ENCODE assay signal across 8 cellular contexts in the genomic region with DNA sequence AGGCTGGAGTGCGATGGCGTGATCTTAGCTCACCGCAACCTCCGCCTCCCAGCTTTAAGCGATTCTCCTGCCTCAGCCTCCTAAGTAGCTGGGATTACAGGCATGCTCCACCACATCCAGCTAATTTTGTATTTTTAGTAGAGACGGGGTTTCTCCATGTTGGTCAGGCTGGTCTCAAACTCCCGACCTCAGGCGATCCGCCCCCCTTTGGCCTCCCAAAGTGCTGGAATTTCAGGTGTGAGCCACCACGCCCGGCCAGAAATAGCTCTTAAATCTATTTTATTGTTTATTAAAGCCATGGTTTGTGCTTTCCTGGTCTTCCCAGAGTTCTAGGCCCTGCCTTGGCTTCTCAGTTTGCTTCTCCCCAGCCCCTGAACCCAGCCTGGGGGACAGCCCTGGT. TPM values are rescaled to one million over a fixed set of nuclear protein-coding genes. Genes with fewer than 3 reads are reported as not detected.
DNase-seq lines count a peak whose midpoint lies in the region; ATAC-seq lines count a peak whose summit lies in the region.
"Not testable (repeated sequence)": the region's sequence is repeated elsewhere in the genome, so short reads cannot be mapped to it uniquely, and the experiment has no call there.

No MANE protein-coding gene starts in this region.

- ATAC-seq in CD4-positive, CD25-positive, alpha-beta regulatory T cell (ENCODE audit: low read depth in 2 of 2); T-cell (replicated peaks in 1 of 4); activated CD8-positive, alpha-beta T cell treated with anti-CD3 and anti-CD28 coated beads, Interleukin-2, amount 10 ng/mL, durations not matched to agents 7 days and 5 days; Right ventricle myocardium superior (ENCODE audit: poor library complexity); natural killer cell treated with Interleukin-12 subunit alpha and Interleukin-12 subunit beta and Interleukin-15 and Interleukin-18, amount 100 ng/mL, for 72 hours; stimulated activated naive CD8-positive, alpha-beta T cell treated with anti-CD3 and anti-CD28 coated beads, Interleukin-15, amount 100 ng/mL, for 72 hours: not testable (repeated sequence)

- H3K27ac Mint-ChIP-seq in CD4-positive, CD25-positive, alpha-beta regulatory T cell: peak overlapping the region; percentile 93 to 98 (median 98)
- H3K27ac Mint-ChIP-seq in IgD-negative memory B cell (peak overlapping the region in 2 of 3 donors; percentile 75 to 86), T-cell (peak overlapping the region; percentile 97 to 98)
- peak overlapping the region; percentile 94 for H3K27ac Mint-ChIP-seq in activated CD8-positive, alpha-beta T cell treated with anti-CD3 and anti-CD28 coated beads, Interleukin-2, amount 10 ng/mL, durations not matched to agents 7 days and 5 days
- H3K27ac Mint-ChIP-seq in activated naive CD8-positive, alpha-beta T cell: peak overlapping the region; percentile 77
- H3K27ac Mint-ChIP-seq in natural killer cell treated with Interleukin-12 subunit alpha and Interleukin-12 subunit beta and Interleukin-15 and Interleukin-18, amount 100 ng/mL, for 72 hours: peak overlapping the region; percentile 80 to 91
- H3K27ac Mint-ChIP-seq in stimulated activated naive CD8-positive, alpha-beta T cell treated with anti-CD3 and anti-CD28 coated beads, Interleukin-15, amount 100 ng/mL, for 72 hours: peak overlapping the region; percentile 73 to 99

- H3K27me3 ChIP-seq in CD4-positive, CD25-positive, alpha-beta regulatory T cell (ENCODE audit: control insufficient read depth, insufficient read depth, low read length): not testable (repeated sequence)

- H3K27ac ChIP-seq in CD4-positive, CD25-positive, alpha-beta regulatory T cell (ENCODE audit: insufficient read depth, low read length, poor library complexity, severe bottlenecking): peak overlapping the region; percentile 55

- not testable (repeated sequence) for H3K36me3 Mint-ChIP-seq in CD4-positive, CD25-positive, alpha-beta regulatory T cell; IgD-negative memory B cell; T-cell; activated CD8-positive, alpha-beta T cell treated with anti-CD3 and anti-CD28 coated beads, Interleukin-2, amount 10 ng/mL, durations not matched to agents 7 days and 5 days (ENCODE audit: low read depth); activated naive CD8-positive, alpha-beta T cell; natural killer cell treated with Interleukin-12 subunit alpha and Interleukin-12 subunit beta and Interleukin-15 and Interleukin-18, amount 100 ng/mL, for 72 hours

- H3K9me3 ChIP-seq in CD4-positive, CD25-positive, alpha-beta regulatory T cell (ENCODE audit: control insufficient read depth in 2 of 2, low read length in 2 of 2): not testable (repeated sequence)

- H3K4me3 ChIP-seq in CD4-positive, CD25-positive, alpha-beta regulatory T cell (ENCODE audit: low read depth, low read length): peak overlapping the region; percentile 78

- peaks cover 8 to 22% (median 15%) of the 10 kb centered on the region in 4 donors for H3K4me1 Mint-ChIP-seq in CD4-positive, CD25-positive, alpha-beta regulatory T cell
- H3K4me1 Mint-ChIP-seq in IgD-negative memory B cell (peaks cover 6 to 12% (median 7%) of the 10 kb centered on the region in 3 donors), T-cell (peaks cover 12 to 15% (median 13%) of the 10 kb centered on the region in 3 donors)
- H3K4me1 Mint-ChIP-seq in activated CD8-positive, alpha-beta T cell treated with anti-CD3 and anti-CD28 coated beads, Interleukin-2, amount 10 ng/mL, durations not matched to agents 7 days and 5 days (ENCODE audit: low read depth): peaks cover 18% of the 10 kb centered on the region
- peaks cover 14% of the 10 kb centered on the region for H3K4me1 Mint-ChIP-seq in activated naive CD8-positive, alpha-beta T cell (ENCODE audit: low read depth)
- peaks cover 10% of the 10 kb centered on the region in 2 donors for H3K4me1 Mint-ChIP-seq in natural killer cell treated with Interleukin-12 subunit alpha and Interleukin-12 subunit beta and Interleukin-15 and Interleukin-18, amount 100 ng/mL, for 72 hours (ENCODE audit: low read depth in 2 of 2)
- H3K4me1 Mint-ChIP-seq in stimulated activated naive CD8-positive, alpha-beta T cell treated with anti-CD3 and anti-CD28 coated beads, Interleukin-15, amount 100 ng/mL, for 72 hours: peaks cover 21% of the 10 kb centered on the region

- not testable (repeated sequence) for DNase-seq in CD4-positive, CD25-positive, alpha-beta regulatory T cell; T-cell; activated CD8-positive, alpha-beta T cell treated with anti-CD3 and anti-CD28 coated beads, Interleukin-2, amount 10 ng/mL, durations not matched to agents 7 days and 5 days; natural killer cell treated with Interleukin-12 subunit alpha and Interleukin-12 subunit beta and Interleukin-15 and Interleukin-18, amount 100 ng/mL, for 72 hours (ENCODE audit: low spot score); stimulated activated naive CD8-positive, alpha-beta T cell treated with anti-CD3 and anti-CD28 coated beads, Interleukin-15, amount 100 ng/mL, for 72 hours
- DNase-seq in Right ventricle myocardium superior: peak; percentile 8

- H3K9me3 Mint-ChIP-seq in CD4-positive, CD25-positive, alpha-beta regulatory T cell; IgD-negative memory B cell; T-cell; activated CD8-positive, alpha-beta T cell treated with anti-CD3 and anti-CD28 coated beads, Interleukin-2, amount 10 ng/mL, durations not matched to agents 7 days and 5 days (ENCODE audit: insufficient read depth); activated naive CD8-positive, alpha-beta T cell (ENCODE audit: low read depth); natural killer cell treated with Interleukin-12 subunit alpha and Interleukin-12 subunit beta and Interleukin-15 and Interleukin-18, amount 100 ng/mL, for 72 hours; stimulated activated naive CD8-positive, alpha-beta T cell treated with anti-CD3 and anti-CD28 coated beads, Interleukin-15, amount 100 ng/mL, for 72 hours: not testable (repeated sequence)

- not testable (repeated sequence) for H3K27me3 Mint-ChIP-seq in CD4-positive, CD25-positive, alpha-beta regulatory T cell; IgD-negative memory B cell; T-cell; activated CD8-positive, alpha-beta T cell treated with anti-CD3 and anti-CD28 coated beads, Interleukin-2, amount 10 ng/mL, durations not matched to agents 7 days and 5 days (ENCODE audit: low read depth); activated naive CD8-positive, alpha-beta T cell; natural killer cell treated with Interleukin-12 subunit alpha and Interleukin-12 subunit beta and Interleukin-15 and Interleukin-18, amount 100 ng/mL, for 72 hours; stimulated activated naive CD8-positive, alpha-beta T cell treated with anti-CD3 and anti-CD28 coated beads, Interleukin-15, amount 100 ng/mL, for 72 hours

- POLR2A ChIA-PET in T-cell (lab: Charles Lee): interaction anchor here (0.6 to 0.7 kb wide), 6 partner anchors 16 to 150 kb away, joined by 3 to 5 read pairs (median 3); partner anchors contain the start of gene ADA2 (in 1 of the 2)
- POLR2A ChIA-PET in activated CD8-positive, alpha-beta T cell treated with anti-CD3 and anti-CD28 coated beads, Interleukin-2, amount 10 ng/mL, durations not matched to agents 7 days and 5 days (lab: Charles Lee): interaction anchor here (0.6 to 3.0 kb wide), 5 partner anchors 11 to 151 kb away, joined by 3 to 24 read pairs (median 4); partner anchors contain the start of gene ADA2

- CTCF ChIA-PET in T-cell (lab: Charles Lee): interaction anchor here in 1 of 2 donors (0.6 kb wide), 2 partner anchors 32 to 161 kb away, joined by 3 to 4 read pairs; no protein-coding TSS in a partner anchor
- CTCF ChIA-PET in activated CD8-positive, alpha-beta T cell treated with anti-CD3 and anti-CD28 coated beads, Interleukin-2, amount 10 ng/mL, durations not matched to agents 7 days and 5 days (lab: Charles Lee): interaction anchor here (1.0 to 2.4 kb wide), 6 partner anchors 16 to 65 kb away, joined by 3 to 10 read pairs (median 4); partner anchors contain the start of gene ADA2

- peak overlapping the region; percentile 45 to 94 (median 90) for H3K4me3 Mint-ChIP-seq in CD4-positive, CD25-positive, alpha-beta regulatory T cell
- H3K4me3 Mint-ChIP-seq in IgD-negative memory B cell: peak overlapping the region; percentile 52 to 91 (median 82)
- peak overlapping the region; percentile 82 to 86 (median 83) for H3K4me3 Mint-ChIP-seq in T-cell
- H3K4me3 Mint-ChIP-seq in activated CD8-positive, alpha-beta T cell treated with anti-CD3 and anti-CD28 coated beads, Interleukin-2, amount 10 ng/mL, durations not matched to agents 7 days and 5 days: peak overlapping the region; percentile 72
- H3K4me3 Mint-ChIP-seq in activated naive CD8-positive, alpha-beta T cell: peak overlapping the region; percentile 86
- H3K4me3 Mint-ChIP-seq in natural killer cell treated with Interleukin-12 subunit alpha and Interleukin-12 subunit beta and Interleukin-15 and Interleukin-18, amount 100 ng/mL, for 72 hours: peak overlapping the region; percentile 69
- H3K4me3 Mint-ChIP-seq in stimulated activated naive CD8-positive, alpha-beta T cell treated with anti-CD3 and anti-CD28 coated beads, Interleukin-15, amount 100 ng/mL, for 72 hours: peak overlapping the region; percentile 68 to 86

- not testable (repeated sequence) for H3K4me1 ChIP-seq in CD4-positive, CD25-positive, alpha-beta regulatory T cell (ENCODE audit: control insufficient read depth, insufficient read depth, low read length, poor library complexity, severe bottlenecking)

- H3K36me3 ChIP-seq in CD4-positive, CD25-positive, alpha-beta regulatory T cell (ENCODE audit: control insufficient read depth, insufficient read depth, low read length): not testable (repeated sequence)

- intact Hi-C loops in Right ventricle myocardium superior (cut with DNase I): not testable (repeated sequence)

RNA-seq across cellular contexts. Expression of gene ADA2, which starts 17.4 kb away (rescaled TPM):
- total RNA-seq in CD4-positive, CD25-positive, alpha-beta regulatory T cell: 93.0 TPM
- polyA plus RNA-seq in CD4-positive, CD25-positive, alpha-beta regulatory T cell: 10 to 100 TPM; 45.8 to 62.0 (median 54.2) TPM
- 59.9 TPM for polyA plus RNA-seq in IgD-negative memory B cell
- 100 to 1,000 TPM in 3 of 5 donors, 10 to 100 TPM in 2; 88.0 to 146 (median 117) TPM for total RNA-seq in T-cell
- total RNA-seq in activated CD8-positive, alpha-beta T cell treated with anti-CD3 and anti-CD28 coated beads, Interleukin-2, amount 10 ng/mL, durations not matched to agents 7 days and 5 days: 10 to 100 TPM; 61.5 to 65.0 TPM
- total RNA-seq in Right ventricle myocardium superior: 40.1 TPM
- total RNA-seq in natural killer cell treated with Interleukin-12 subunit alpha and Interleukin-12 subunit beta and Interleukin-15 and Interleukin-18, amount 100 ng/mL, for 72 hours: 10 to 100 TPM; 18.0 to 18.9 TPM
